Comparison of ENCODE assay signal across 25 cellular contexts in the genomic region with DNA sequence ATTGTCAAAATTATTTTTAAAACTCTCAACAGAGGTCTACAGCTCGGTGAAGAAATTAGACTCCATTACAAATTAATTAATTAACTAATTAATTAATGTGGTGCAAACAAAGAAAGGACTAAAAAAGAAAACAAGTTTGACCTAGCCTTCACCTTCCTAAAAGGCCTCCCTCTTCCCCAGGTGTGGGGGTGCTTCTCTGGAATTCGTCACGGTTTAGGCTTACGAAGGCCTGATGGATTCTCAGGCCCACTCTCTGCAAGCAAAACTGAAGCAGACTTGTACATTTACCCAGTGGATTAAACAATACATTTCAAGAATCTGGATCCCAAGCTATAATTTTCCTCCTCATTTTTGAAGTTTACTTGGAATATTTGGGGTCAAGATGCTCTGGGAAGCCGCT.
A peak's percentile ranks its signal among the peaks of the same experiment; 100 is the strongest.
DNase-seq lines count a peak whose midpoint lies in the region; ATAC-seq and TF ChIP-seq lines count a peak whose summit lies in the region.
"Had no signal": no experiment of that assay in that cellular context is flagged by ENCODE, and none has a peak within 500 bp of the region (broad histone marks: within the 10 kb centered on the region; RNA-seq: fewer than 3 reads in every experiment).

No MANE protein-coding gene starts in this region.

- no CpG with 5 or more reads among the region's 5 CpGs for whole genome bisulfite sequencing in H9 (ENCODE audit: extremely low coverage, insufficient read length, low lambda C conversion rate)
- no CpG with 5 or more reads among the region's 5 CpGs for WGBS in IMR-90 (ENCODE audit: extremely low coverage in 2 of 2, insufficient read length in 1 of 2), 2 experiments
- no CpG with 5 or more reads among the region's 5 CpGs for WGBS in trophoblast cell (ENCODE audit: extremely low coverage, insufficient coverage, insufficient read length)

- H4K20me1 ChIP-seq in H9 (ENCODE audit: control insufficient read depth, insufficient read depth, insufficient read length) (no peaks in the 10 kb centered on the region), IMR-90 (ENCODE audit: insufficient read depth, low read length) (peaks cover 18% of the 10 kb centered on the region)
- H4K20me1 ChIP-seq: BLaER1 treated with 17β-estradiol and CSF1 and Interleukin-3, amounts not matched to agents 10 nM and 100 nM had no signal

- DNase-seq in H9 (no peak), IMR-90 (no peak), iPS-NIHi11 (ENCODE audit: low spot score) (peak; percentile 24), trophoblast cell (no peak), HAP-1 (ENCODE audit: low spot score in 2 of 2) (no peak), NCI-H2171 (lab: John Stamatoyannopoulos, UW) (no peak)
- DNase-seq: AML-193; CD4-positive, alpha-beta memory T cell; COR-L47; GDM1; GM23248; HCEC 1CT; Karpas-422; NCI-H1092; NCI-H1417 treated with DMSO at 0.1 percent for 48 hours; NCI-H187; NCI-H2081 treated with DMSO at 0.1 percent for 48 hours; NCI-H2171 treated with DMSO at 0.1 percent for 48 hours; NCI-H524; NCI-H748 treated with DMSO at 0.1 percent for 48 hours; Right ventricle myocardium superior; T-cell had no signal

- no peak overlapping the region for H2AK9ac ChIP-seq in IMR-90 (replicated peaks; ENCODE audit: low read depth, low read length, poor library complexity)

- H3K9me3 ChIP-seq in H9 (ENCODE audit: control insufficient read depth, low read depth, low read length) (no peaks in the 10 kb centered on the region), IMR-90 (ENCODE audit: control insufficient read depth, insufficient read depth, low read length) (no peaks in the 10 kb centered on the region), trophoblast cell (ENCODE audit: insufficient read depth, low read depth, low read length) (no peaks in the 10 kb centered on the region), HAP-1 (no peaks in the 10 kb centered on the region)
- H3K9me3 ChIP-seq: A549; BLaER1 treated with 17β-estradiol and CSF1 and Interleukin-3, amounts not matched to agents 10 nM and 100 nM had no signal

- H2BK12ac ChIP-seq in H9 (ENCODE audit: insufficient read length, low read depth, low read length), result no peak overlapping the region
- H2BK12ac ChIP-seq in trophoblast cell (ENCODE audit: low read length), result no peak overlapping the region

- H2BK20ac ChIP-seq in H9 (ENCODE audit: low read depth, low read length, poor library complexity, severe bottlenecking), result no peak overlapping the region
- H2BK20ac ChIP-seq in IMR-90 (ENCODE audit: low read depth, low read length), result no peak overlapping the region

- H4K12ac ChIP-seq in trophoblast cell (ENCODE audit: low read depth, low read length), result no peak overlapping the region

- in situ Hi-C loops in IMR-90 (cut with MboI; ENCODE audit: low sequenced_read_pairs), result no loop called here
- in situ Hi-C loops in HAP-1 (cut with MboI; ENCODE audit: low sequenced_read_pairs), result no loop called here

- TF ChIP-seq CTCF in H9 (conservative IDR thresholded peaks at IDR 0.05) (no peak), IMR-90 (conservative IDR thresholded peaks at IDR 0.05; ENCODE audit: low read depth, low read length) (no peak)

- no peak overlapping the region for H4K5ac ChIP-seq in H9 (ENCODE audit: insufficient read length, low read depth, low read length)
- no peak overlapping the region for H4K5ac ChIP-seq in IMR-90 (ENCODE audit: low read depth, low read length)

- intact Hi-C loops in IMR-90 (cut with micrococcal nuclease), result no loop called here

- TF ChIP-seq POLR2A in IMR-90 (IDR thresholded peaks at IDR 0.05; ENCODE audit: low read depth, low read length), result no peak

- no peak overlapping the region for H3K56ac ChIP-seq in H9 (ENCODE audit: insufficient read length, low read depth, low read length)
- H3K56ac ChIP-seq in IMR-90 (ENCODE audit: extremely low read depth, insufficient read depth, low read length), result no peak overlapping the region

- no peak overlapping the region for H4K8ac ChIP-seq in H9 (replicated peaks; ENCODE audit: insufficient read length, low read depth, low read length)
- H4K8ac ChIP-seq in IMR-90 (ENCODE audit: low read depth in 2 of 2, low read length in 2 of 2), result no peak overlapping the region
- H4K8ac ChIP-seq in trophoblast cell (ENCODE audit: low read depth, low read length), result peak overlapping the region; percentile 40

- H3K27ac Mint-ChIP-seq in H9, result peak overlapping the region; percentile 7 to 97 (median 93); a peak in 4 of 7 replicates
- H3K27ac Mint-ChIP-seq: CD4-positive, alpha-beta memory T cell; T-cell had no signal

- H3K4me3 Mint-ChIP-seq in H9, result no peak overlapping the region
- H3K4me3 Mint-ChIP-seq: CD4-positive, alpha-beta memory T cell; T-cell had no signal

- H3K4ac ChIP-seq in H9 (ENCODE audit: low read depth, low read length), result no peak overlapping the region
- no peak overlapping the region for H3K4ac ChIP-seq in IMR-90 (ENCODE audit: low read depth, low read length)
- H3K4ac ChIP-seq in trophoblast cell (ENCODE audit: low read depth, low read length), result no peak overlapping the region

- no peak for ATAC-seq in IMR-90 (ENCODE audit: low read depth)
- ATAC-seq in HG03520 (IDR thresholded peaks at IDR 0.05; ENCODE audit: unreplicated experiment), result no peak
- ATAC-seq: A549, T-cell had no signal

- H3K9me1 ChIP-seq in IMR-90 (ENCODE audit: insufficient read depth, low read length), result peaks cover 8% of the 10 kb centered on the region; the same call in 1 of the 2 replicates

- H2AFZ ChIP-seq in H9 (ENCODE audit: low read length), result no peak overlapping the region
- H2AFZ ChIP-seq in IMR-90 (replicated peaks; ENCODE audit: low read length, poor library complexity), result no peak overlapping the region
- H2AFZ ChIP-seq in trophoblast cell (ENCODE audit: insufficient read depth, low read length, poor library complexity), result no peak overlapping the region
- H2AFZ ChIP-seq: GM23248 had no signal

- no peaks in the 10 kb centered on the region for H3K27me3 Mint-ChIP-seq in H9 (ENCODE audit: low read depth)

- no peaks in the 10 kb centered on the region for H3K9me3 Mint-ChIP-seq in H9
- H3K9me3 Mint-ChIP-seq: CD4-positive, alpha-beta memory T cell; T-cell had no signal

- H3K36me3 Mint-ChIP-seq in H9 (ENCODE audit: insufficient read depth in 1 of 3, low read depth in 3 of 3), result peaks cover 0 to 2% (median 0%) of the 10 kb centered on the region in 3 experiments; a peak in 1 of 7 replicates
- H3K36me3 Mint-ChIP-seq: CD4-positive, alpha-beta memory T cell; T-cell had no signal

- H3K9ac ChIP-seq in H9 (ENCODE audit: extremely low read depth, insufficient read length, low read length), result no peak overlapping the region
- H3K9ac ChIP-seq in IMR-90 (ENCODE audit: low read depth, low read length), result no peak overlapping the region
- no peak overlapping the region for H3K9ac ChIP-seq in trophoblast cell (ENCODE audit: low read length)
- H3K9ac ChIP-seq: BLaER1 treated with 17β-estradiol and CSF1 and Interleukin-3, amounts not matched to agents 10 nM and 100 nM; GM23248 had no signal

- BruUV-seq in IMR-90 (replicated peaks; lab: Mats Ljungman, UMichigan), result no TSS peak

- H3K23ac ChIP-seq in H9 (ENCODE audit: insufficient read length, low read depth, low read length), result no peak overlapping the region
- no peak overlapping the region for H3K23ac ChIP-seq in IMR-90 (ENCODE audit: low read depth, low read length)
- H3K23ac ChIP-seq in trophoblast cell (ENCODE audit: low read length), result no peak overlapping the region

- H3K4me2 ChIP-seq in H9 (ENCODE audit: insufficient read depth, insufficient read length, low read length) (no peak overlapping the region), IMR-90 (ENCODE audit: low read depth, low read length) (no peak overlapping the region), trophoblast cell (ENCODE audit: low read length) (no peak overlapping the region)
- H3K4me2 ChIP-seq: BLaER1 treated with 17β-estradiol and CSF1 and Interleukin-3, amounts not matched to agents 10 nM and 100 nM had no signal

- CTCF ChIA-PET in IMR-90 (lab: Yijun Ruan, JAX), result no interaction called here

- H3K27ac ChIP-seq in H9 (ENCODE audit: insufficient read length, low read depth, low read length), result no peak overlapping the region
- no peak overlapping the region for H3K27ac ChIP-seq in IMR-90 (ENCODE audit: insufficient read depth, low read length)
- no peak overlapping the region for H3K27ac ChIP-seq in trophoblast cell (ENCODE audit: low read depth, low read length)
- H3K27ac ChIP-seq: BLaER1 treated with 17β-estradiol and CSF1 and Interleukin-3, amounts not matched to agents 10 nM and 100 nM; GM23248 had no signal

- H2BK5ac ChIP-seq in H9 (ENCODE audit: insufficient read length, low read length) (no peak overlapping the region), IMR-90 (ENCODE audit: low read depth, low read length, poor library complexity, severe bottlenecking) (no peak overlapping the region), trophoblast cell (ENCODE audit: low read depth, low read length, poor library complexity) (no peak overlapping the region)

- H4K91ac ChIP-seq in H9 (ENCODE audit: insufficient read length, low read depth, low read length) (no peak overlapping the region), IMR-90 (ENCODE audit: insufficient read depth, low read depth, low read length) (no peak overlapping the region), trophoblast cell (ENCODE audit: low read depth, low read length) (no peak overlapping the region)

- H3K4me1 ChIP-seq in H9 (ENCODE audit: insufficient read depth, low read length) (peaks cover 4% of the 10 kb centered on the region), IMR-90 (ENCODE audit: control insufficient read depth, insufficient read depth, low read length) (peaks cover 16% of the 10 kb centered on the region), trophoblast cell (ENCODE audit: control insufficient read depth in 1 of 2, insufficient read depth in 2 of 2, low read length in 2 of 2) (peaks cover 9 to 12% of the 10 kb centered on the region in 2 experiments), HAP-1 (no peaks in the 10 kb centered on the region; the same call in 1 of the 2 replicates)
- H3K4me1 ChIP-seq: BLaER1 treated with 17β-estradiol and CSF1 and Interleukin-3, amounts not matched to agents 10 nM and 100 nM had no signal

- TF ChIP-seq RAD21 in IMR-90 (IDR thresholded peaks at IDR 0.05; ENCODE audit: low read length), result no peak

- no peaks in the 10 kb centered on the region for H3K79me2 ChIP-seq in H9 (ENCODE audit: insufficient read depth, low read length)
- H3K79me2 ChIP-seq in trophoblast cell (ENCODE audit: control insufficient read depth, insufficient read depth, low read length, poor library complexity), result peaks cover 4% of the 10 kb centered on the region

- H2AK5ac ChIP-seq in H9 (ENCODE audit: insufficient read length, low read length) (no peak overlapping the region), IMR-90 (ENCODE audit: low read depth, low read length) (peak overlapping the region; percentile 51; the same call in 1 of the 2 replicates), trophoblast cell (ENCODE audit: low read length) (no peak overlapping the region)

- H3K23me2 ChIP-seq in H9 (ENCODE audit: insufficient read length, low read depth, low read length, poor library complexity, severe bottlenecking), result no peaks in the 10 kb centered on the region

- H3K79me1 ChIP-seq in H9 (ENCODE audit: insufficient read depth, low read depth, low read length, poor library complexity, severe bottlenecking), result no peaks in the 10 kb centered on the region
- peaks cover 44 to 72% of the 10 kb centered on the region in 2 experiments for H3K79me1 ChIP-seq in IMR-90 (ENCODE audit: low read depth in 1 of 2, low read length in 2 of 2)
- H3K79me1 ChIP-seq in trophoblast cell (ENCODE audit: low read length), result no peaks in the 10 kb centered on the region

- no peaks in the 10 kb centered on the region for H3K27me3 ChIP-seq in H9 (ENCODE audit: insufficient read depth, low read length)
- no peaks in the 10 kb centered on the region for H3K27me3 ChIP-seq in IMR-90 (ENCODE audit: control insufficient read depth, insufficient read depth, low read length)
- H3K27me3 ChIP-seq in trophoblast cell (ENCODE audit: insufficient read depth, low read length), result no peaks in the 10 kb centered on the region
- no peaks in the 10 kb centered on the region for H3K27me3 ChIP-seq in HAP-1 (ENCODE audit: low read depth)

- dilution Hi-C loops in IMR-90 (cut with HindIII; ENCODE audit: low sequenced_read_pairs, unreplicated experiment), result no loop called here

- H3K18ac ChIP-seq in H9 (ENCODE audit: insufficient read length, low read depth, low read length), result no peak overlapping the region
- H3K18ac ChIP-seq in IMR-90 (ENCODE audit: low read depth, low read length), result no peak overlapping the region
- no peak overlapping the region for H3K18ac ChIP-seq in trophoblast cell (ENCODE audit: low read length)

- H3K36me3 ChIP-seq in IMR-90 (ENCODE audit: control insufficient read depth, insufficient read depth, low read length) (no peaks in the 10 kb centered on the region; the same call in 1 of the 2 replicates), trophoblast cell (ENCODE audit: control insufficient read depth in 1 of 2, insufficient read depth in 2 of 2, low read length in 2 of 2) (peaks cover 0 to 1% of the 10 kb centered on the region in 2 experiments), HAP-1 (replicated peaks) (no peaks in the 10 kb centered on the region)
- H3K36me3 ChIP-seq: BLaER1 treated with 17β-estradiol and CSF1 and Interleukin-3, amounts not matched to agents 10 nM and 100 nM had no signal

- H2BK15ac ChIP-seq in H9 (ENCODE audit: low read depth, low read length) (no peak overlapping the region), IMR-90 (ENCODE audit: low read depth, low read length) (no peak overlapping the region)

- no peak overlapping the region for H3T11ph ChIP-seq in H9 (ENCODE audit: low read length)

- no peak overlapping the region for H2BK120ac ChIP-seq in H9 (ENCODE audit: low read depth, low read length, poor library complexity, severe bottlenecking)
- no peak overlapping the region for H2BK120ac ChIP-seq in IMR-90 (ENCODE audit: low read depth, low read length)
- no peak overlapping the region for H2BK120ac ChIP-seq in trophoblast cell (ENCODE audit: insufficient read depth, low read length, poor library complexity)

- peaks cover 28 to 30% of the 10 kb centered on the region in 2 experiments for H3K4me1 Mint-ChIP-seq in H9
- H3K4me1 Mint-ChIP-seq: CD4-positive, alpha-beta memory T cell; T-cell had no signal

- H3K14ac ChIP-seq in H9 (ENCODE audit: insufficient read depth, low read length) (no peak overlapping the region), IMR-90 (replicated peaks; ENCODE audit: low read depth, low read length) (no peak overlapping the region), trophoblast cell (ENCODE audit: low read length) (no peak overlapping the region)

- POLR2A ChIA-PET in IMR-90 (lab: Charles Lee; ENCODE audit: unreplicated experiment), result no interaction called here

- H3K4me3 ChIP-seq in IMR-90 (ENCODE audit: insufficient read depth, low read depth, low read length) (no peak overlapping the region), trophoblast cell (ENCODE audit: low read depth, low read length) (no peak overlapping the region), HAP-1 (no peak overlapping the region)
- H3K4me3 ChIP-seq: A549; BLaER1 treated with 17β-estradiol and CSF1 and Interleukin-3, amounts not matched to agents 10 nM and 100 nM; GM23248 had no signal
